17 cellular contexts compared by ENCODE assay signal in the genomic region with DNA sequence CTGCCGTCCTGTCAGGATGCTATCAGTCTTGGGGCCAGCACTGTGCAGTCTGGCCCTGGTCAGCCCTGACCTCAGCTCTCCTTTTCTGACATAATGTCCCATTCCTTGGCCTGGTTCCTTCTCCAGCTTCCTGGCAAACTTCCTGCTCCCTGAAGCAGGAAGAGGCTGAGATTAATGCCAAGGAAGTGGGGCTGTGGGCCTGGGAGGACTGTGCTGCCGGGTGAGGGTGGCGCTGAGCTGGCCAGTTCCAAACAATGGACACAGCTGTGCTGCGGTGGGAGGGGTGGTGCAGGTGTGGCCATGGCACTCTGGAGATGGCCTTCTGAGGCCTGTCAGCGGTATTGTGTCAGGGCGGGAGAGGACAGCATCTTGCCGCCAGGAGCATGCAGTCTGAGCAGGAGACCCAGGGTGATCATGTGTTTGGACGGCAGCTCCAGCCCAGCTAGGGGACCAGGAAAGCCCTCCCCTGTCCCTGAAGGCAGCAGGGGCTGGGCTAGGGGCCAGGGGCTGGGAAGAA. TPM values are rescaled to one million over a fixed set of nuclear protein-coding genes. Genes with fewer than 3 reads are reported as not detected.
DNase-seq lines count a peak whose midpoint lies in the region; TF ChIP-seq lines count a peak whose summit lies in the region.
"Had no signal": no experiment of that assay in that cellular context is flagged by ENCODE, and none has a peak within 500 bp of the region (broad histone marks: within the 10 kb centered on the region; RNA-seq: fewer than 3 reads in every experiment).

No MANE protein-coding gene starts in this region.

- H3K9me3 ChIP-seq in adrenal gland (replicated peaks in 1 of 3) (no peaks in the 10 kb centered on the region), iPS-18c (ENCODE audit: control insufficient read depth, insufficient read depth, low read length) (peaks cover 50% of the 10 kb centered on the region), subcutaneous abdominal adipose tissue (ENCODE audit: control insufficient read depth in 5 of 5, low read length in 5 of 5) (peaks cover 0 to 10% (median 8%) of the 10 kb centered on the region in 5 donors)

- TF ChIP-seq POLR2A in adrenal gland (IDR thresholded peaks at IDR 0.05): no peak

- peak overlapping the region in 1 of 5 donors; percentile 22 for H3K27ac ChIP-seq in adrenal gland
- peak overlapping the region; percentile 17 for H3K27ac ChIP-seq in subcutaneous abdominal adipose tissue (ENCODE audit: low read depth, low read length)
- H3K27ac ChIP-seq: GM23248, HL-60, KMS-11 had no signal

- DNase-seq in A172 (ENCODE audit: low spot score): peak; percentile 1
- peak in 6 of 7 donors; percentile 18 to 70 (median 28) for DNase-seq in adrenal gland
- no peak for DNase-seq in activated naive CD4-positive, alpha-beta T cell treated with anti-CD3 and anti-CD28 coated beads, Interleukin-2, amount 50 U/mL, for 16 hours
- no peak for DNase-seq in pons (ENCODE audit: low spot score)
- DNase-seq in NCI-H1105 (lab: John Stamatoyannopoulos, UW): no peak
- DNase-seq: AML-193, Caco-2, GM23248, MG63, NCI-H1092 treated with DMSO at 0.1 percent for 48 hours, NCI-H1694 treated with DMSO at 0.1 percent for 48 hours, NCI-H774, SHP77 had no signal

- no peaks in the 10 kb centered on the region for H3K36me3 ChIP-seq in adrenal gland (replicated peaks in 1 of 2)
- no peaks in the 10 kb centered on the region for H3K36me3 ChIP-seq in subcutaneous abdominal adipose tissue (ENCODE audit: control insufficient read depth in 5 of 5, insufficient read depth in 5 of 5, low read length in 5 of 5)
- H3K36me3 ChIP-seq: MG63 had no signal

- intact Hi-C loops in adrenal gland (cut with DNase I): no loop called here

- 62 to 79% (median 74%) methylated on average over 8 of the region's 8 CpGs for WGBS in adrenal gland, 4 donors

- H3K27me3 ChIP-seq in adrenal gland (no peaks in the 10 kb centered on the region), subcutaneous abdominal adipose tissue (ENCODE audit: control insufficient read depth in 5 of 5, insufficient read depth in 4 of 5, low read length in 5 of 5) (no peaks in the 10 kb centered on the region)
- H3K27me3 ChIP-seq: MG63 had no signal

- TF ChIP-seq CTCF in adrenal gland (IDR thresholded peaks at IDR 0.05): no peak

- H3K9ac ChIP-seq in subcutaneous abdominal adipose tissue (ENCODE audit: low read length in 5 of 5): no peak overlapping the region
- H3K9ac ChIP-seq: GM23248, KMS-11 had no signal

- H3K4me1 ChIP-seq in adrenal gland (replicated peaks in 1 of 2) (no peaks in the 10 kb centered on the region), subcutaneous abdominal adipose tissue (ENCODE audit: control insufficient read depth in 5 of 5, insufficient read depth in 5 of 5, low read length in 5 of 5) (peaks cover 0 to 23% (median 22%) of the 10 kb centered on the region in 5 donors)
- H3K4me1 ChIP-seq: Caco-2 had no signal

- H3K4me3 ChIP-seq in adrenal gland (no peak overlapping the region), iPS-18c (ENCODE audit: insufficient read depth, low read depth, low read length) (peak overlapping the region; percentile 20; the same call in 1 of the 2 replicates), subcutaneous abdominal adipose tissue (ENCODE audit: low read depth in 1 of 5, low read length in 5 of 5) (peak overlapping the region in 2 of 5 donors; percentile 19 to 24)
- H3K4me3 ChIP-seq: GM23248, MG63 had no signal

RNA-seq across cellular contexts. Expression of a gene that starts 30.9 kb away (rescaled TPM):
- total RNA-seq in A172 (2014; rRNA removed; shearing (Covaris generic)): 65.6 and 69.2 TPM in 2 replicates
- total RNA-seq in adrenal gland: not detected
- not detected for polyA plus RNA-seq in adrenal gland
- total RNA-seq: Caco-2, GM23248 had no signal
- polyA plus RNA-seq: GM23248 had no signal

Comparison
In these comparisons a context has a peak if more than half of its experiments do, and no peak if none do; other contexts are left out.
1. DNase-seq: peak in A172 (single experiment) and adrenal gland (6 of 7); none in activated naive CD4-positive, alpha-beta T cell treated with anti-CD3 and anti-CD28 coated beads, Interleukin-2, amount 50 U/mL, for 16 hours (single experiment), pons (single experiment) and NCI-H1105 (single experiment).
2. RNA of a gene that starts 30.9 kb away (total RNA-seq): 65.6 to 69.2 TPM in A172; not detected in adrenal gland; every median in the first group is over 10 times any median in the second.